ENCODE assay signal across 1 cellular context in genomic region chr4:79210636-79211049, GRCh38.
TF ChIP-seq lines count a peak whose summit lies in the region.

No MANE protein-coding gene starts in this region.

TF ChIP-seq in K562, 482 proteins besides CTCF, POLR2A, EP300 and RAD21 (continued from another document and continues in another):
- TF ChIP-seq CREB3L1 (IDR thresholded peaks at IDR 0.05; ENCODE audit: borderline replicate concordance, low read depth) (0 out of 2 replicates have a peak, but pooled peaks have one; percentile 5), BRD4 (IDR thresholded peaks at IDR 0.05) (peak; percentile 34; the same call in 1 of the 2 replicates), CREB5 (CRISPR knock-in tag; IDR thresholded peaks at IDR 0.05) (0 out of 2 replicates have a peak, but pooled peaks have one; percentile 27), HOMEZ (CRISPR knock-in tag; IDR thresholded peaks at IDR 0.05) (no peak), MITF (IDR thresholded peaks at IDR 0.05) (no peak), ZNF239 (CRISPR knock-in tag; IDR thresholded peaks at IDR 0.05) (peak; percentile 53), ZNF41 (CRISPR knock-in tag; conservative IDR thresholded peaks at IDR 0.05) (peak; percentile 84), SMAD1 (IDR thresholded peaks at IDR 0.05; ENCODE audit: low read depth, low read length, partially characterized antibody) (no peak), ZNF232 (CRISPR knock-in tag; IDR thresholded peaks at IDR 0.05) (no peak), CBX2 (IDR thresholded peaks at IDR 0.05; ENCODE audit: insufficient read depth, low read length, poor library complexity, severe bottlenecking) (no peak), ZBTB7A (IDR thresholded peaks at IDR 0.05; ENCODE audit: borderline replicate concordance, control insufficient read depth, low read depth, low read length) (no peak), ZBTB40 (IDR thresholded peaks at IDR 0.05) (no peak), ZBTB40 (CRISPR knock-in tag; IDR thresholded peaks at IDR 0.05) (no peak), E2F3 (CRISPR knock-in tag; IDR thresholded peaks at IDR 0.05) (0 out of 2 replicates have a peak, but pooled peaks have one; percentile 11), CUX1 (CRISPR knock-in tag; IDR thresholded peaks at IDR 0.05) (peak; percentile 87; the same call in 1 of the 2 replicates), ATF2 (CRISPR knock-in tag; IDR thresholded peaks at IDR 0.05) (no peak), HSF4 (CRISPR knock-in tag; IDR thresholded peaks at IDR 0.05; ENCODE audit: borderline replicate concordance) (no peak), POU5F1 (IDR thresholded peaks at IDR 0.05; ENCODE audit: borderline replicate concordance, low read depth, low read length, partially characterized antibody) (no peak), POLR2H (tag; IDR thresholded peaks at IDR 0.05; ENCODE audit: low read depth) (peak; percentile 73; the same call in 1 of the 2 replicates), KDM2B (CRISPR knock-in tag; IDR thresholded peaks at IDR 0.05) (no peak), FOXK1 (CRISPR knock-in tag; IDR thresholded peaks at IDR 0.05; ENCODE audit: borderline replicate concordance) (no peak), ZFP1 (CRISPR knock-in tag; IDR thresholded peaks at IDR 0.05) (no peak), ELF2 (CRISPR knock-in tag; IDR thresholded peaks at IDR 0.05) (peak; percentile 66; the same call in 1 of the 2 replicates), HNRNPH1 (optimal IDR thresholded peaks at IDR 0.05; ENCODE audit: low read depth, low read length) (no peak), SAFB2 (IDR thresholded peaks at IDR 0.05; ENCODE audit: borderline replicate concordance, low read depth, low read length, severe bottlenecking) (no peak), ZNF263 (CRISPR knock-in tag; IDR thresholded peaks at IDR 0.05; ENCODE audit: borderline replicate concordance) (no peak), THRB (CRISPR knock-in tag; conservative IDR thresholded peaks at IDR 0.05) (no peak), NR1H2 (CRISPR knock-in tag; IDR thresholded peaks at IDR 0.05) (no peak), DIDO1 (tag; IDR thresholded peaks at IDR 0.05; ENCODE audit: low read depth) (no peak), HIVEP1 (CRISPR knock-in tag; IDR thresholded peaks at IDR 0.05) (0 out of 2 replicates have a peak, but pooled peaks have one; percentile 35), FUS (optimal IDR thresholded peaks at IDR 0.05; ENCODE audit: low read depth, low read length) (no peak), ZNF583 (CRISPR knock-in tag; IDR thresholded peaks at IDR 0.05) (peak; percentile 16; the same call in 1 of the 2 replicates), SIN3B (IDR thresholded peaks at IDR 0.05; ENCODE audit: low read depth) (no peak), GTF2A2 (tag; IDR thresholded peaks at IDR 0.05) (0 out of 2 replicates have a peak, but pooled peaks have one; percentile 62), TRIM28 (IDR thresholded peaks at IDR 0.05) (no peak), KLF6 (CRISPR knock-in tag; IDR thresholded peaks at IDR 0.05; ENCODE audit: borderline replicate concordance) (peak; percentile 93; the same call in 1 of the 2 replicates)
